In genomic region chr17:18816489-18817371, GRCh38 we compare ENCODE assay signal across 8 cellular contexts. TPM values are rescaled to one million over a fixed set of nuclear protein-coding genes. Genes with fewer than 3 reads are reported as not detected.
DNase-seq lines count a peak whose midpoint lies in the region; ATAC-seq, FAIRE-seq and TF ChIP-seq lines count a peak whose summit lies in the region.
"Not testable (repeated sequence)": the region's sequence is repeated elsewhere in the genome, so short reads cannot be mapped to it uniquely, and the experiment has no call there.

No MANE protein-coding gene starts in this region.

- not testable (repeated sequence) for H3K9me3 Mint-ChIP-seq in activated T-cell treated with anti-CD3 and anti-CD28 coated beads, Interleukin-2, amount 50 U/mL, for 4 hours

- peak; percentile 82 for DNase-seq in Ammon's horn (ENCODE audit: low spot score)
- DNase-seq in GM13977 (ENCODE audit: low spot score): peak; percentile 10
- DNase-seq in NCI-H1436 (lab: John Stamatoyannopoulos, UW): peak; percentile 25
- peak; percentile 74 to 87 for DNase-seq in SHP77 (lab: John Stamatoyannopoulos, UW)
- peak; percentile 17 for DNase-seq in activated T-cell treated with anti-CD3 and anti-CD28 coated beads, Interleukin-2, amount 50 U/mL, for 4 hours
- DNase-seq in endothelial cell of umbilical vein (ENCODE audit: low read depth, low spot score): peak; percentile 47
- not testable (repeated sequence) for DNase-seq in left lung
- peak; percentile 59 for DNase-seq in small intestine

- POLR2A ChIA-PET in endothelial cell of umbilical vein (lab: Charles Lee): not testable (repeated sequence)

- not testable (repeated sequence) for H3K9ac ChIP-seq in endothelial cell of umbilical vein (replicated peaks; ENCODE audit: extremely low read depth, insufficient read depth, low read length)

- not testable (repeated sequence) for BruUV-seq in endothelial cell of umbilical vein (replicated peaks; lab: Mats Ljungman, UMichigan)

- H3K9me1 ChIP-seq in endothelial cell of umbilical vein (replicated peaks; ENCODE audit: control insufficient read depth, extremely low read depth, insufficient read depth, low read length): not testable (repeated sequence)

- H4K20me1 ChIP-seq in endothelial cell of umbilical vein (replicated peaks; ENCODE audit: control insufficient read depth, extremely low read depth, insufficient read depth, low read length): not testable (repeated sequence)

- H2AFZ ChIP-seq in endothelial cell of umbilical vein (ENCODE audit: low read depth, low read length): not testable (repeated sequence)

- not testable (repeated sequence) for H3K4me1 ChIP-seq in endothelial cell of umbilical vein (ENCODE audit: control insufficient read depth, extremely low read depth, insufficient read depth, low read length); left lung; small intestine (ENCODE audit: control insufficient read depth in 2 of 2, insufficient read depth in 1 of 2, low read depth in 1 of 2, low read length in 1 of 2)

- H3K27ac ChIP-seq in endothelial cell of umbilical vein (ENCODE audit: insufficient read depth, low read depth, low read length); left lung; small intestine (ENCODE audit: low read depth in 1 of 2, low read length in 1 of 2): not testable (repeated sequence)

- in situ Hi-C loops in GM13977 (cut with MboI; ENCODE audit: low pct_unique_long_range_greater_than_20kb, low sequenced_read_pairs, unreplicated experiment): loop anchor here (25.0 kb wide), 2 partner anchors 121 to 196 kb away; partner anchors contain the start of gene FAM83G

- not testable (repeated sequence) for H3K4me3 ChIP-seq in endothelial cell of umbilical vein (replicated peaks in 1 of 3; ENCODE audit: insufficient read depth in 1 of 3, low read depth in 1 of 3, low read length in 3 of 3); left lung; small intestine (ENCODE audit: low read depth in 1 of 2, low read length in 2 of 2)

- H3K4me3 Mint-ChIP-seq in activated T-cell treated with anti-CD3 and anti-CD28 coated beads, Interleukin-2, amount 50 U/mL, for 4 hours: not testable (repeated sequence)

- not testable (repeated sequence) for H3K36me3 Mint-ChIP-seq in activated T-cell treated with anti-CD3 and anti-CD28 coated beads, Interleukin-2, amount 50 U/mL, for 4 hours (ENCODE audit: insufficient read depth)

- peak; percentile 70 to 81 for ATAC-seq in activated T-cell treated with anti-CD3 and anti-CD28 coated beads, Interleukin-2, amount 50 U/mL, for 4 hours
- peak; percentile 94 for ATAC-seq in left lung

- TF ChIP-seq CTCF in GM13977 (IDR thresholded peaks at IDR 0.05; ENCODE audit: extremely low read depth, insufficient read depth, missing control alignments) (peak; percentile 67), endothelial cell of umbilical vein (IDR thresholded peaks at IDR 0.05; ENCODE audit: extremely low read depth in 1 of 2, insufficient read depth in 1 of 2, low read depth in 1 of 2, low read length in 2 of 2) (peak; percentile 12 to 35), left lung (IDR thresholded peaks at IDR 0.05) (peak; percentile 69 to 77)

- intact Hi-C loops in endothelial cell of umbilical vein (cut with micrococcal nuclease); left lung (cut with DNase I): not testable (repeated sequence)

- peak; percentile 87 for FAIRE-seq in endothelial cell of umbilical vein (lab: Jason Lieb, UNC)
- not testable (repeated sequence) for FAIRE-seq in small intestine (lab: Jason Lieb, UNC)

- 40 to 53% (median 44%) methylated on average over 8 to 9 of the region's 9 CpGs for WGBS in small intestine, 3 donors

- H3K27me3 ChIP-seq in endothelial cell of umbilical vein (ENCODE audit: control insufficient read depth in 2 of 2, insufficient read depth in 2 of 2, low read length in 2 of 2); left lung; small intestine (ENCODE audit: control insufficient read depth in 2 of 2, insufficient read depth in 2 of 2, low read length in 2 of 2): not testable (repeated sequence)

- not testable (repeated sequence) for H3K27me3 Mint-ChIP-seq in activated T-cell treated with anti-CD3 and anti-CD28 coated beads, Interleukin-2, amount 50 U/mL, for 4 hours (ENCODE audit: low read depth)

- H3K4me1 Mint-ChIP-seq in activated T-cell treated with anti-CD3 and anti-CD28 coated beads, Interleukin-2, amount 50 U/mL, for 4 hours (ENCODE audit: low read depth): not testable (repeated sequence)

- H3K4me2 ChIP-seq in endothelial cell of umbilical vein (ENCODE audit: insufficient read depth, low read length): not testable (repeated sequence)

- dilution Hi-C loops in endothelial cell of umbilical vein (cut with MboI; ENCODE audit: extremely low pct_ligation_motif_present, low sequenced_read_pairs): not testable (repeated sequence)

- CTCF ChIA-PET in endothelial cell of umbilical vein (lab: Charles Lee): interaction anchor here (0.7 kb wide), 1 partner anchor 135 kb away, joined by 4 read pairs; the partner anchor contains the start of gene SLC5A10

- TF ChIP-seq POLR2A in endothelial cell of umbilical vein (IDR thresholded peaks at IDR 0.05; ENCODE audit: low read depth, low read length): not testable (repeated sequence)

- not testable (repeated sequence) for H3K36me3 ChIP-seq in endothelial cell of umbilical vein (ENCODE audit: control insufficient read depth in 2 of 2, extremely low read depth in 1 of 2, insufficient read depth in 2 of 2, low read length in 2 of 2); left lung; small intestine (ENCODE audit: control insufficient read depth in 2 of 2, insufficient read depth in 2 of 2, low read length in 2 of 2)

- not testable (repeated sequence) for H3K79me2 ChIP-seq in endothelial cell of umbilical vein (ENCODE audit: control insufficient read depth, insufficient read depth, low read length)

- not testable (repeated sequence) for H3K9me3 ChIP-seq in endothelial cell of umbilical vein (replicated peaks; ENCODE audit: control insufficient read depth, insufficient read depth, low read length); left lung; small intestine (ENCODE audit: control insufficient read depth, low read depth)

RNA-seq across cellular contexts. Expression of gene TVP23B, which starts 35.7 kb away (rescaled TPM):
- 10 to 100 TPM; 36.2 to 42.9 (median 42.0) TPM for total RNA-seq in activated T-cell treated with anti-CD3 and anti-CD28 coated beads, Interleukin-2, amount 50 U/mL, for 4 hours
- 29.6 and 34.4 TPM in 2 replicates for total RNA-seq in endothelial cell of umbilical vein
- 11.4 and 16.8 TPM in 2 replicates for polyA plus RNA-seq in endothelial cell of umbilical vein
- 14.1 and 14.9 TPM in 2 replicates for polyA plus RNA-seq in endothelial cell of umbilical vein (2011; cell fraction: cytosol; rRNA removed)
- polyA plus RNA-seq in endothelial cell of umbilical vein (2011; cell fraction: nucleus; rRNA removed): 12.6 and 18.8 TPM in 2 replicates
- 32.5 and 36.4 TPM in 2 replicates for polyA plus RNA-seq in endothelial cell of umbilical vein (2012)
- 28.1 and 35.9 TPM in 2 replicates for polyA minus RNA-seq in endothelial cell of umbilical vein
- 15.9 TPM for polyA minus RNA-seq in endothelial cell of umbilical vein (2011; cell fraction: cytosol; rRNA and poly(A)+ RNA removed)
- polyA minus RNA-seq in endothelial cell of umbilical vein (2011; cell fraction: nucleus; rRNA and poly(A)+ RNA removed): 23.8 and 28.3 TPM in 2 replicates
- total RNA-seq in left lung: 10 to 100 TPM; 38.5 to 48.6 TPM
- polyA plus RNA-seq in small intestine: 10 to 100 TPM; 20.5 to 29.3 (median 23.5) TPM

RNA-seq across cellular contexts. Expression of gene PRPSAP2, which starts 41.2 kb away (rescaled TPM):
- 10 to 100 TPM; 41.6 to 50.4 (median 47.5) TPM for total RNA-seq in activated T-cell treated with anti-CD3 and anti-CD28 coated beads, Interleukin-2, amount 50 U/mL, for 4 hours
- 34.6 and 38.5 TPM in 2 replicates for total RNA-seq in endothelial cell of umbilical vein
- polyA plus RNA-seq in endothelial cell of umbilical vein: 12.8 and 22.2 TPM in 2 replicates
- 22.1 and 25.4 TPM in 2 replicates for polyA plus RNA-seq in endothelial cell of umbilical vein (2011; cell fraction: cytosol; rRNA removed)
- polyA plus RNA-seq in endothelial cell of umbilical vein (2011; cell fraction: nucleus; rRNA removed): 24.0 and 32.0 TPM in 2 replicates
- 20.8 and 35.5 TPM in 2 replicates for polyA plus RNA-seq in endothelial cell of umbilical vein (2012)
- 21.2 and 23.0 TPM in 2 replicates for polyA minus RNA-seq in endothelial cell of umbilical vein
- 22.3 TPM for polyA minus RNA-seq in endothelial cell of umbilical vein (2011; cell fraction: cytosol; rRNA and poly(A)+ RNA removed)
- 16.4 and 21.3 TPM in 2 replicates for polyA minus RNA-seq in endothelial cell of umbilical vein (2011; cell fraction: nucleus; rRNA and poly(A)+ RNA removed)
- total RNA-seq in left lung: 10 to 100 TPM; 27.3 to 29.8 TPM
- polyA plus RNA-seq in small intestine: 10 to 100 TPM; 30.2 to 30.9 (median 30.3) TPM
